In genomic region chr9:113876806-113877236, GRCh38 we compare ENCODE assay signal across 8 cellular contexts. TPM values are rescaled to one million over a fixed set of nuclear protein-coding genes. Genes with fewer than 3 reads are reported as not detected.
A peak's percentile ranks its signal among the peaks of the same experiment; 100 is the strongest.
DNase-seq lines count a peak whose midpoint lies in the region; ATAC-seq, FAIRE-seq and TF ChIP-seq lines count a peak whose summit lies in the region.

No MANE protein-coding gene starts in this region.

- H3K9me3 ChIP-seq in mucosa of descending colon: no peaks in the 10 kb centered on the region

- peak overlapping the region; percentile 93 for H3K27ac Mint-ChIP-seq in chondrocyte (ENCODE audit: unreplicated experiment)

- H3K4me3 ChIP-seq in mucosa of descending colon: peak overlapping the region; percentile 48

- peaks cover 9% of the 10 kb centered on the region for H3K4me1 ChIP-seq in mucosa of descending colon (ENCODE audit: low read depth)

- TF ChIP-seq CTCF in chondrocyte (IDR thresholded peaks at IDR 0.05) (peak; percentile 84), mucosa of descending colon (IDR thresholded peaks at IDR 0.05) (peak; percentile 12)

- H3K36me3 Mint-ChIP-seq in chondrocyte (ENCODE audit: low read depth): no peaks in the 10 kb centered on the region

- H3K4me3 Mint-ChIP-seq in chondrocyte (ENCODE audit: unreplicated experiment): peak overlapping the region; percentile 92

- H3K4me1 Mint-ChIP-seq in chondrocyte (ENCODE audit: low read depth): peaks cover 37% of the 10 kb centered on the region

- FAIRE-seq in H54 (lab: Jason Lieb, UNC): no peak

- ATAC-seq in mucosa of descending colon (no peak), esophagus mucosa (no peak)

- H3K9me3 Mint-ChIP-seq in chondrocyte (ENCODE audit: low read depth): no peaks in the 10 kb centered on the region

- DNase-seq in DMS79 treated with DMSO at 0.1 percent for 48 hours (lab: John Stamatoyannopoulos, UW) (peak; percentile 57), DMS79 (lab: John Stamatoyannopoulos, UW) (no peak), NCI-H1105 (lab: John Stamatoyannopoulos, UW) (peak; percentile 25), chondrocyte (ENCODE audit: low spot score) (no peak), mucosa of descending colon (no peak), H54 (ENCODE audit: insufficient read length, low spot score) (no peak)
- no peak for DNase-seq in NK-92 treated with Interleukin-12 subunit alpha and Interleukin-12 subunit beta, amount 100 ng/mL, for 24 hours (lab: John Stamatoyannopoulos, UW)

- TF ChIP-seq POLR2A in H54 (IDR thresholded peaks at IDR 0.05; ENCODE audit: low read depth, low read length): no peak

- no peaks in the 10 kb centered on the region for H3K27me3 Mint-ChIP-seq in chondrocyte (ENCODE audit: low read depth)

- intact Hi-C loops in mucosa of descending colon (cut with DNase I, micrococcal nuclease): no loop called here

- no peaks in the 10 kb centered on the region for H3K36me3 ChIP-seq in mucosa of descending colon (ENCODE audit: low read depth)

RNA-seq across cellular contexts. Expression of gene ZNF618, which starts 0.7 kb away (rescaled TPM):
- 25.5 to 35.5 TPM (median 27.3 TPM) in 3 replicates for total RNA-seq in chondrocyte
- total RNA-seq in mucosa of descending colon: 1 to 10 TPM; 2.7 to 6.2 (median 3.7) TPM
- 2.0 TPM for total RNA-seq in esophagus mucosa

Comparison
In these comparisons a context has a peak if more than half of its experiments do, and no peak if none do; other contexts are left out.
1. DNase-seq: peak in DMS79 treated with DMSO at 0.1 percent for 48 hours (single experiment) and NCI-H1105 (single experiment); none in DMS79 (single experiment), chondrocyte (single experiment), mucosa of descending colon (0 of 3), NK-92 treated with Interleukin-12 subunit alpha and Interleukin-12 subunit beta, amount 100 ng/mL, for 24 hours (single experiment) and H54 (single experiment).